19 cellular contexts compared by ENCODE assay signal in the genomic region with DNA sequence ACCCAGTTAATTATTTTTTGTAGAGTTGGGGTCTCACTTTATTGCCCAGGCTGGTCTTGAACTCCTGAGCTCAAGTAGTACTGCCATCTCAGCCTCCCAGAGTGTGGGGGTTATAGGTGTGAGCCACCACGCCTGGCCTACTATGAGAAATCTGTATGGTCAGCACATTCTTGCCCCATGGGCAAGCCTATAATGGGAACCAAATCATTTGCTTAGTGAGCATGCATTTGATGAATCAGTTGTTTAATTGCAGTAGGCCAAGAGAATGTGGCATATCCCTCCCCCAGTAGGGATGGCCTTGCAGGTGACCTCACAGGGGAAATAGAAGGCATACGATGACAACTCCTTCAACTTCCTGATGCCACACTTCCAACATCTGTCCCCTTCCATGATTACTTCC.
"Had no signal": no experiment of that assay in that cellular context is flagged by ENCODE, and none has a peak within 500 bp of the region (broad histone marks: within the 10 kb centered on the region; RNA-seq: fewer than 3 reads in every experiment).

No MANE protein-coding gene starts in this region.

- ATAC-seq: lower lobe of right lung; stimulated activated memory B cell treated with anti-CD40 and anti-IgM and Interleukin-4, amounts not matched to agents 10 μg/mL and 1 μg/mL and 100 μg/mL, for 72 hours; T-helper 17 cell had no signal

- H3K36me3 ChIP-seq: uterus had no signal

- H3K9me3 Mint-ChIP-seq: activated CD4-positive, alpha-beta memory T cell treated with anti-CD3 and anti-CD28 coated beads for 36 hours; activated T-helper 1 cell treated with anti-CD3 and anti-CD28 coated beads, Interleukin-12 subunit alpha, Interleukin-12 subunit beta, Interleukin-2, Interleukin-4 antibody, amounts not matched to agents 30 ng/mL and 10 ng/mL and 1 ng/mL, durations not matched to agents 14 hours and 24 hours and 36 hours; stimulated activated memory B cell treated with anti-CD40 and anti-IgM and Interleukin-4, amounts not matched to agents 10 μg/mL and 1 μg/mL and 100 μg/mL, for 72 hours had no signal

- H3K4me3 Mint-ChIP-seq: activated CD4-positive, alpha-beta memory T cell treated with anti-CD3 and anti-CD28 coated beads for 36 hours; activated T-helper 1 cell treated with anti-CD3 and anti-CD28 coated beads, Interleukin-12 subunit alpha, Interleukin-12 subunit beta, Interleukin-2, Interleukin-4 antibody, amounts not matched to agents 30 ng/mL and 10 ng/mL and 1 ng/mL, durations not matched to agents 14 hours and 24 hours and 36 hours; mesothelial cell of epicardium; stimulated activated memory B cell treated with anti-CD40 and anti-IgM and Interleukin-4, amounts not matched to agents 10 μg/mL and 1 μg/mL and 100 μg/mL, for 72 hours; T-helper 17 cell had no signal

- H3K27me3 ChIP-seq: right atrium auricular region, tibial artery, uterus had no signal

- H3K27ac ChIP-seq: coronary artery, lower lobe of right lung, right atrium auricular region, tibial artery, uterus had no signal

- H3K27me3 Mint-ChIP-seq: activated CD4-positive, alpha-beta memory T cell treated with anti-CD3 and anti-CD28 coated beads for 36 hours; stimulated activated memory B cell treated with anti-CD40 and anti-IgM and Interleukin-4, amounts not matched to agents 10 μg/mL and 1 μg/mL and 100 μg/mL, for 72 hours; T-helper 17 cell had no signal

- H3K4me3 ChIP-seq: coronary artery, lower lobe of right lung, right atrium auricular region, smooth muscle cell, tibial artery, uterus had no signal

- H3K4me2 ChIP-seq: smooth muscle cell had no signal

- H3K4me1 ChIP-seq: uterus had no signal

- H3K9me3 ChIP-seq: lower lobe of right lung, right atrium auricular region, tibial artery, uterus had no signal

- DNase-seq: activated CD4-positive, alpha-beta memory T cell treated with anti-CD3 and anti-CD28 coated beads for 36 hours; activated CD4-positive, CD25-positive, alpha-beta regulatory T cell treated with anti-CD3 and anti-CD28 coated beads, Interleukin-2, amount 50 U/mL, for 72 hours; activated CD8-positive, alpha-beta memory T cell treated with anti-CD3 and anti-CD28 coated beads, Interleukin-2, amount 50 U/mL, for 4 hours; activated naive CD4-positive, alpha-beta T cell; central memory CD4-positive, alpha-beta T cell; effector memory CD4-positive, alpha-beta T cell; erythroblast; lower lobe of right lung; posterior cingulate gyrus; stimulated activated CD4-positive, alpha-beta T cell treated with anti-CD3 and anti-CD28 coated beads, Interleukin-1b, Interleukin-23, amount 100 ng/mL, for 48 hours; T-helper 17 cell; tibial artery; uterus had no signal

- H3K27ac Mint-ChIP-seq: activated CD4-positive, alpha-beta memory T cell treated with anti-CD3 and anti-CD28 coated beads for 36 hours; activated T-helper 1 cell treated with anti-CD3 and anti-CD28 coated beads, Interleukin-12 subunit alpha, Interleukin-12 subunit beta, Interleukin-2, Interleukin-4 antibody, amounts not matched to agents 30 ng/mL and 10 ng/mL and 1 ng/mL, durations not matched to agents 14 hours and 24 hours and 36 hours; mesothelial cell of epicardium; stimulated activated memory B cell treated with anti-CD40 and anti-IgM and Interleukin-4, amounts not matched to agents 10 μg/mL and 1 μg/mL and 100 μg/mL, for 72 hours; T-helper 17 cell had no signal
